Comparison of ENCODE assay signal across 23 cellular contexts in genomic region chr6:38185244-38185643, GRCh38.
"Had no signal": no experiment of that assay in that cellular context is flagged by ENCODE, and none has a peak within 500 bp of the region (broad histone marks: within the 10 kb centered on the region; RNA-seq: fewer than 3 reads in every experiment).

No MANE protein-coding gene starts in this region.

- H3K27ac ChIP-seq: neutrophil, pancreas, right lobe of liver, skin epidermis had no signal

- H3K9me3 ChIP-seq: neutrophil, pancreas, right lobe of liver had no signal

- H3K27ac Mint-ChIP-seq: activated B cell treated with CpG ODN at 0.5 μM for 24 hours; activated CD4-positive, alpha-beta T cell treated with anti-CD3 and anti-CD28 coated beads for 36 hours; activated naive CD4-positive, alpha-beta T cell treated with anti-CD3 and anti-CD28 coated beads for 36 hours; activated naive CD8-positive, alpha-beta T cell treated with anti-CD3 and anti-CD28 coated beads, Interleukin-2, amount 10 ng/mL, durations not matched to agents 7 days and 5 days; nephron had no signal

- H3K4me3 ChIP-seq: pancreas, right lobe of liver, skin epidermis had no signal

- H3K27me3 Mint-ChIP-seq: activated B cell treated with CpG ODN at 0.5 μM for 24 hours; activated CD4-positive, alpha-beta T cell treated with anti-CD3 and anti-CD28 coated beads for 36 hours; activated naive CD8-positive, alpha-beta T cell treated with anti-CD3 and anti-CD28 coated beads, Interleukin-2, amount 10 ng/mL, durations not matched to agents 7 days and 5 days had no signal

- H3K27me3 ChIP-seq: neutrophil, pancreas, right lobe of liver had no signal

- H3K36me3 Mint-ChIP-seq: activated naive CD8-positive, alpha-beta T cell treated with anti-CD3 and anti-CD28 coated beads, Interleukin-2, amount 10 ng/mL, durations not matched to agents 7 days and 5 days had no signal

- H3K4me1 ChIP-seq: pancreas, right lobe of liver had no signal

- H3K36me3 ChIP-seq: neutrophil, pancreas, right lobe of liver had no signal

- DNase-seq: activated B cell treated with CpG ODN at 0.5 μM for 24 hours; activated CD4-positive, alpha-beta T cell treated with anti-CD3 and anti-CD28 coated beads for 36 hours; activated CD4-positive, alpha-beta T cell treated with anti-CD3 and anti-CD28 coated beads, Interleukin-2, amount 50 U/mL, for 4 hours; activated effector memory CD4-positive, alpha-beta T cell treated with Interleukin-2 at 50 U/mL for 16 hours; activated naive CD4-positive, alpha-beta T cell treated with anti-CD3 and anti-CD28 coated beads for 36 hours; activated naive CD8-positive, alpha-beta T cell treated with anti-CD3 and anti-CD28 coated beads, Interleukin-2, amount 10 ng/mL, durations not matched to agents 7 days and 5 days; amniotic stem cell; dermis blood vessel endothelial cell; effector memory CD4-positive, alpha-beta T cell; foreskin melanocyte; glutamatergic neuron; left ventricle myocardium superior; mammary epithelial cell; pancreas; stimulated activated CD4-positive, alpha-beta T cell treated with anti-CD3 and anti-CD28 coated beads, Interleukin-15, amount 100 ng/mL, for 24 hours; stimulated activated CD4-positive, alpha-beta T cell treated with anti-CD3 and anti-CD28 coated beads, Interleukin-2, amount 100 ng/mL, for 48 hours; stimulated activated naive CD4-positive, alpha-beta T cell treated with Interleukin-2 at 50 U/mL for 16 hours; T1000 had no signal

- H3K4me3 Mint-ChIP-seq: activated B cell treated with CpG ODN at 0.5 μM for 24 hours; activated CD4-positive, alpha-beta T cell treated with anti-CD3 and anti-CD28 coated beads for 36 hours; activated naive CD4-positive, alpha-beta T cell treated with anti-CD3 and anti-CD28 coated beads for 36 hours; activated naive CD8-positive, alpha-beta T cell treated with anti-CD3 and anti-CD28 coated beads, Interleukin-2, amount 10 ng/mL, durations not matched to agents 7 days and 5 days; nephron had no signal

- H3K4me1 Mint-ChIP-seq: activated B cell treated with CpG ODN at 0.5 μM for 24 hours; activated CD4-positive, alpha-beta T cell treated with anti-CD3 and anti-CD28 coated beads for 36 hours; activated naive CD8-positive, alpha-beta T cell treated with anti-CD3 and anti-CD28 coated beads, Interleukin-2, amount 10 ng/mL, durations not matched to agents 7 days and 5 days had no signal

- ATAC-seq: activated CD4-positive, alpha-beta T cell treated with anti-CD3 and anti-CD28 coated beads for 36 hours; esophagus mucosa; left ventricle myocardium superior; pancreas; right lobe of liver had no signal
